Comparison of ENCODE assay signal across 16 cellular contexts in the genomic region with DNA sequence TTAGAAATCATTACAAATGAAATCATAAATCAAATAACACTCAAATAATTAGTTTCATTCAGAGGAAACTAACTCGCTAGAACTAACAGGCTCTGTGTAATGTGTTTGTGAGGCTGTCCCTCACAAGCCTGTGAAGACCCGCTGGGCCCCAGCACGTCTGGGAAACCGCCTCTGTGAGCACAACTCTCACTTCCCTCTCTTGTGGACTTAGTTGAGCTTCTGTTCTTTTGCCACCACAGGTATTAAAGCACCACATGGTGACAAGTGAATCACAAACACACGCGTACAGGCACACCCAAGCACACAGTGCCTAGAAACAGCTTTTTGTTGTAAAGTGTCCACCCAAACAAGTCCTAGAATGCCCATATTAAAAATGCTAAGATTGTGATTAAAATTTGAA. TPM values are rescaled to one million over a fixed set of nuclear protein-coding genes. Genes with fewer than 3 reads are reported as not detected.
DNase-seq lines count a peak whose midpoint lies in the region; ATAC-seq, FAIRE-seq and TF ChIP-seq lines count a peak whose summit lies in the region.
"Had no signal": no experiment of that assay in that cellular context is flagged by ENCODE, and none has a peak within 500 bp of the region (broad histone marks: within the 10 kb centered on the region; RNA-seq: fewer than 3 reads in every experiment).

No MANE protein-coding gene starts in this region.

- no peak for TF ChIP-seq CTCF in GM12864 (IDR thresholded peaks at IDR 0.05; ENCODE audit: low read depth, low read length, missing control alignments)

- H3K4me3 Mint-ChIP-seq in activated CD4-positive, alpha-beta memory T cell treated with anti-CD3 and anti-CD28 coated beads for 36 hours, result no peak overlapping the region
- H3K4me3 Mint-ChIP-seq: central memory CD8-positive, alpha-beta T cell; naive thymus-derived CD4-positive, alpha-beta T cell had no signal

- peaks cover 30% of the 10 kb centered on the region for H3K27me3 Mint-ChIP-seq in activated CD4-positive, alpha-beta memory T cell treated with anti-CD3 and anti-CD28 coated beads for 36 hours

- intact Hi-C loops in activated CD4-positive, alpha-beta memory T cell treated with anti-CD3 and anti-CD28 coated beads for 36 hours (cut with micrococcal nuclease), result no loop called here
- intact Hi-C loops in Right ventricle myocardium inferior (cut with DNase I), result no loop called here

- POLR2A ChIA-PET in activated CD4-positive, alpha-beta memory T cell treated with anti-CD3 and anti-CD28 coated beads for 36 hours (lab: Charles Lee), result no interaction called here

- DNase-seq in GM12864 (ENCODE audit: low read depth) (peak; percentile 34), GM19239 (ENCODE audit: insufficient read length, low spot score) (no peak), Right ventricle myocardium inferior (ENCODE audit: missing footprints) (no peak), EL (no peak)
- DNase-seq in activated effector memory CD4-positive, alpha-beta T cell treated with anti-CD3 and anti-CD28 coated beads, Interleukin-2, amount 50 U/mL, for 16 hours, result no peak
- DNase-seq in activated CD4-positive, alpha-beta memory T cell treated with anti-CD3 and anti-CD28 coated beads for 36 hours, result no peak
- DNase-seq: COR-L47; left cardiac atrium; naive thymus-derived CD4-positive, alpha-beta T cell; stimulated activated CD4-positive, alpha-beta T cell treated with anti-CD3 and anti-CD28 coated beads, Interleukin-4, amount 100 ng/mL, for 1 hour; stimulated activated naive CD4-positive, alpha-beta T cell treated with Interleukin-2 at 50 U/mL for 16 hours had no signal

- CTCF ChIA-PET in activated CD4-positive, alpha-beta memory T cell treated with anti-CD3 and anti-CD28 coated beads for 36 hours (lab: Charles Lee), result no interaction called here

- H3K4me1 Mint-ChIP-seq in activated CD4-positive, alpha-beta memory T cell treated with anti-CD3 and anti-CD28 coated beads for 36 hours (ENCODE audit: low read depth), result peaks cover 5% of the 10 kb centered on the region
- H3K4me1 Mint-ChIP-seq: central memory CD8-positive, alpha-beta T cell had no signal

- FAIRE-seq in GM19239 (lab: Jason Lieb, UNC), result peak; percentile 35
- FAIRE-seq: endothelial cell of umbilical vein had no signal

- no peak overlapping the region for H3K27ac Mint-ChIP-seq in activated CD4-positive, alpha-beta memory T cell treated with anti-CD3 and anti-CD28 coated beads for 36 hours
- H3K27ac Mint-ChIP-seq: activated naive CD4-positive, alpha-beta T cell treated with anti-CD3 and anti-CD28 coated beads, Interleukin-2, amount 50 U/mL, for 72 hours; naive thymus-derived CD4-positive, alpha-beta T cell had no signal

- H3K4me3 ChIP-seq in GM12864 (ENCODE audit: low read depth, low read length), result no peak overlapping the region

- H3K9me3 Mint-ChIP-seq in activated CD4-positive, alpha-beta memory T cell treated with anti-CD3 and anti-CD28 coated beads for 36 hours, result no peaks in the 10 kb centered on the region
- H3K9me3 Mint-ChIP-seq: activated naive CD4-positive, alpha-beta T cell treated with anti-CD3 and anti-CD28 coated beads, Interleukin-2, amount 50 U/mL, for 72 hours; central memory CD8-positive, alpha-beta T cell had no signal

- no peaks in the 10 kb centered on the region for H3K36me3 Mint-ChIP-seq in activated CD4-positive, alpha-beta memory T cell treated with anti-CD3 and anti-CD28 coated beads for 36 hours
- H3K36me3 Mint-ChIP-seq: activated naive CD4-positive, alpha-beta T cell treated with anti-CD3 and anti-CD28 coated beads, Interleukin-2, amount 50 U/mL, for 72 hours; naive thymus-derived CD4-positive, alpha-beta T cell had no signal

- peak; percentile 70 for ATAC-seq in HG02798 (IDR thresholded peaks at IDR 0.05; ENCODE audit: poor library complexity, unreplicated experiment)
- ATAC-seq in HG03565 (IDR thresholded peaks at IDR 0.05; ENCODE audit: unreplicated experiment), result peak; percentile 96
- no peak for ATAC-seq in Right ventricle myocardium inferior
- ATAC-seq: activated naive CD4-positive, alpha-beta T cell treated with anti-CD3 and anti-CD28 coated beads, Interleukin-2, amount 50 U/mL, for 72 hours; left cardiac atrium; naive thymus-derived CD4-positive, alpha-beta T cell had no signal

RNA-seq across cellular contexts. Expression of a gene that starts 51.0 kb away (rescaled TPM):
- 10 to 100 TPM; 10.1 to 11.4 TPM for total RNA-seq in activated CD4-positive, alpha-beta memory T cell treated with anti-CD3 and anti-CD28 coated beads for 36 hours
- 7.2 TPM for total RNA-seq in Right ventricle myocardium inferior
